ENCODE assay signal across 14 cellular contexts in the genomic region with DNA sequence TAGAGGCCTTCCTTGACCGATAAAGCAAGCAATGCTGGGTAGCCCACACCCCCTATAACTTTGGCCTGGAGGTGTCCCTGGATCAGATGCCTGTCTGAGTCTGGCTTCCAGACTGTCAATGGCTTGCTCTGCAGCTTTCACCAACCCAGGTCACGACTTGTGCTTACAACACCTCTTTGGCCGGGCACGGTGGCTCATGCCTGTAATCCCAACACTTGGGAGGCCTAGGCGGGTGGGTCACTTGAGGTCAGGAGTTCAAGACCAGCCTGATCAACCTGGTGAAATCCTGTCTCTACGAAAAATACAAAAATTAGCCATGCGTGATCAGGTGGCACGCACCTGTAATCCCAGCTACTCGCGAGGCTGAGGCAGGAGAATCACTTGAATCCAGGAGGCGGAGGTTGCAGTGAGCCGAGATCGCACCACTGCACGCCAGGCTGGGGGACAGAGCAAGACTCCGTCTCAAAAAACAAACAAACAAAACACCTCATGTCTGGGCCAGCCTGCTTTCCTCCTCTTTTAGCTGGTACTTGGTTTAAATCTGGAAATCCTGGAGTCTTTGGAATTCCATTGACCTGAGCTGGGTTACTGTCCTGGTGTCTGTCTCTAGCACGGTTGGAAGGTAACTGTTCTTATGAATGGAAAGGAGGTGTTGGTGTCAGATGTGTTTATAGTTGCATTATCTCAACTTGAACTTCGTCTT.
"Had no signal": no experiment of that assay in that cellular context is flagged by ENCODE, and none has a peak within 500 bp of the region (broad histone marks: within the 10 kb centered on the region; RNA-seq: fewer than 3 reads in every experiment).

No MANE protein-coding gene starts in this region.

- H3K9me3 ChIP-seq: breast epithelium, esophagus squamous epithelium, right lobe of liver had no signal

- ATAC-seq: left colon; natural killer cell; stimulated activated naive B cell treated with anti-CD40 and anti-IgM and Interleukin-4, amounts not matched to agents 10 μg/mL and 1 μg/mL and 100 μg/mL, for 72 hours had no signal

- H3K4me1 ChIP-seq: breast epithelium, right lobe of liver had no signal

- DNase-seq: activated CD4-positive, alpha-beta memory T cell treated with anti-CD3 and anti-CD28 coated beads for 36 hours; activated CD4-positive, alpha-beta T cell treated with anti-CD3 and anti-CD28 coated beads for 1 hour; activated gamma-delta T cell treated with Interleukin-2 at 50 U/mL for 16 hours; activated naive CD8-positive, alpha-beta T cell treated with anti-CD3 and anti-CD28 coated beads for 36 hours; activated T-cell treated with anti-CD3 and anti-CD28 coated beads, Interleukin-2, amount 50 U/mL, for 48 hours; esophagus squamous epithelium; immature natural killer cell; left colon; natural killer cell; occipital lobe; right lobe of liver; stimulated activated CD4-positive, alpha-beta T cell treated with anti-CD3 and anti-CD28 coated beads, Interleukin-2, amount 100 ng/mL, for 24 hours; stimulated activated naive B cell treated with anti-CD40 and anti-IgM and Interleukin-4, amounts not matched to agents 10 μg/mL and 1 μg/mL and 100 μg/mL, for 72 hours had no signal

- H3K27me3 ChIP-seq: breast epithelium, esophagus squamous epithelium, right lobe of liver had no signal

- H3K4me3 ChIP-seq: breast epithelium, esophagus squamous epithelium, right lobe of liver had no signal

- H3K36me3 ChIP-seq: breast epithelium, esophagus squamous epithelium, right lobe of liver had no signal

- H3K27ac ChIP-seq: breast epithelium, esophagus squamous epithelium, right lobe of liver had no signal
